1 cellular context compared by ENCODE assay signal in the genomic region with DNA sequence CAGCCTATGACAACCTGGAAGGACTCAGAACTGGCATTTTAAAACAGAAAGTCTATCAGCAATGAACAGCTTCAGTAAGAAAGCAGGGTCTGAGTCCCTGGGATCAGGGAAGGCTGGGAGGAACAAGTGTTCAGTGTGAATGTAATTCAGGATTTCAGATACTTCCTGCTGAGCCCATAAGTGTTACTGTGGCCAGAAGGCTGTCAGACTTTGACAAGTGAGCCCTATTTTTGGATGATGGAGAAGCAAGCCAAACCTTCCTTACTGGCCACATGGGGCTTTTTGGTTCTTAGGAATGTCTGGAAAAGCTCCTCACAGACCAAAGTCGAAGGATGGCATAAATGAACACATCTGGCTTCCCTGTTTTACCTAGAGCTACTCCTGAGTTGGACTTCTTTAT.
TF ChIP-seq lines count a peak whose summit lies in the region.

No MANE protein-coding gene starts in this region.

TF ChIP-seq in SK-N-SH treated with all-trans-retinoic acid at 6 μM for 48 hours, 23 proteins besides CTCF, POLR2A, EP300 and RAD21 (continued from another document):
- no peak for TF ChIP-seq CSRNP3 (CRISPR knock-in tag; IDR thresholded peaks at IDR 0.05)
- no peak for TF ChIP-seq ZFP3 (CRISPR knock-in tag; IDR thresholded peaks at IDR 0.05)
- no peak for TF ChIP-seq SNAI2 (CRISPR knock-in tag; IDR thresholded peaks at IDR 0.05)
- no peak for TF ChIP-seq RARB (CRISPR knock-in tag; IDR thresholded peaks at IDR 0.05)
- TF ChIP-seq CSDC2 (CRISPR knock-in tag; IDR thresholded peaks at IDR 0.05), result no peak
